ENCODE assay signal across 8 cellular contexts in genomic region chr1:201085902-201086735, GRCh38.
DNase-seq lines count a peak whose midpoint lies in the region; ATAC-seq and TF ChIP-seq lines count a peak whose summit lies in the region.

No MANE protein-coding gene starts in this region.

- H3K27ac ChIP-seq in HEK293 (ENCODE audit: extremely low read depth, low read depth, low read length) (no peak overlapping the region), coronary artery (no peak overlapping the region)

- H3K9me3 ChIP-seq in HEK293 (ENCODE audit: control insufficient read depth, insufficient read depth, low read depth, low read length) = no peaks in the 10 kb centered on the region

- H3K36me3 ChIP-seq in HEK293 (ENCODE audit: control insufficient read depth in 2 of 2, insufficient read depth in 1 of 2, low read length in 2 of 2) = no peaks in the 10 kb centered on the region

- peak; percentile 60 for TF ChIP-seq CTCF in HEK293 (tag by site-specific recombination; IDR thresholded peaks at IDR 0.05)
- no peak for TF ChIP-seq CTCF in coronary artery (IDR thresholded peaks at IDR 0.05)

- POLR2A ChIA-PET in HEK293 (lab: Yijun Ruan, JAX) = no interaction called here

- CTCF ChIA-PET in HEK293 (lab: Yijun Ruan, JAX) = interaction anchor here (0.5 to 4.2 kb wide), 28 partner anchors 8 to 190 kb away, joined by 3 to 38 read pairs (median 5); no protein-coding TSS in a partner anchor

- no peak overlapping the region for H3K4me3 ChIP-seq in HEK293 (ENCODE audit: low read depth, low read length)
- no peak overlapping the region for H3K4me3 ChIP-seq in coronary artery

- DNase-seq in COLO668 (lab: John Stamatoyannopoulos, UW; ENCODE audit: unreplicated experiment) = peak; percentile 56
- peak; percentile 80 for DNase-seq in RPMI8226
- peak in 32 of 58 donors; percentile 7 to 62 (median 26) for DNase-seq in anterior cingulate cortex (lab: John Stamatoyannopoulos, UW)
- peak; percentile 36 for DNase-seq in iPS DF 4.7 (ENCODE audit: extremely low read depth, low spot score)
- DNase-seq in stimulated activated CD4-positive, alpha-beta T cell treated with anti-CD3 and anti-CD28 coated beads, Interleukin-2, amount 100 ng/mL, for 4 hours (ENCODE audit: low read depth) = peak; percentile 3
- no peak for DNase-seq in coronary artery (ENCODE audit: low spot score)

- H3K4me1 ChIP-seq in HEK293 (ENCODE audit: control insufficient read depth, insufficient read depth, low read length) = no peaks in the 10 kb centered on the region

- no peak for ATAC-seq in HG03039 (IDR thresholded peaks at IDR 0.05; ENCODE audit: unreplicated experiment)

TF ChIP-seq in HEK293, 187 proteins besides CTCF, POLR2A, EP300 and RAD21:
- TF ChIP-seq ZNF2 (tag by site-specific recombination; IDR thresholded peaks at IDR 0.05) (no peak), ZNF654 (tag by site-specific recombination; IDR thresholded peaks at IDR 0.05; ENCODE audit: low read depth) (peak; percentile 23), ZNF398 (tag by site-specific recombination; IDR thresholded peaks at IDR 0.05) (no peak), ZNF670 (tag by site-specific recombination; IDR thresholded peaks at IDR 0.05; ENCODE audit: low read depth) (no peak), ZNF433 (tag by site-specific recombination; IDR thresholded peaks at IDR 0.05; ENCODE audit: low read depth) (no peak), ELK4 (IDR thresholded peaks at IDR 0.05; ENCODE audit: borderline replicate concordance, low read depth, low read length) (no peak), ZNF416 (tag by site-specific recombination; IDR thresholded peaks at IDR 0.05) (no peak), ZBTB17 (tag by site-specific recombination; IDR thresholded peaks at IDR 0.05) (0 out of 2 replicates have a peak, but pooled peaks have one; percentile 31), HOXC10 (CRISPR knock-in tag; IDR thresholded peaks at IDR 0.05) (no peak), ZNF391 (tag by site-specific recombination; IDR thresholded peaks at IDR 0.05; ENCODE audit: borderline replicate concordance, low read depth) (no peak), ZNF544 (tag by site-specific recombination; IDR thresholded peaks at IDR 0.05) (no peak), ZFP3 (tag by site-specific recombination; IDR thresholded peaks at IDR 0.05; ENCODE audit: low read depth) (no peak), HOXA7 (CRISPR knock-in tag; IDR thresholded peaks at IDR 0.05; ENCODE audit: borderline replicate concordance) (no peak)
